Comparison of ENCODE assay signal across 8 cellular contexts in the genomic region with DNA sequence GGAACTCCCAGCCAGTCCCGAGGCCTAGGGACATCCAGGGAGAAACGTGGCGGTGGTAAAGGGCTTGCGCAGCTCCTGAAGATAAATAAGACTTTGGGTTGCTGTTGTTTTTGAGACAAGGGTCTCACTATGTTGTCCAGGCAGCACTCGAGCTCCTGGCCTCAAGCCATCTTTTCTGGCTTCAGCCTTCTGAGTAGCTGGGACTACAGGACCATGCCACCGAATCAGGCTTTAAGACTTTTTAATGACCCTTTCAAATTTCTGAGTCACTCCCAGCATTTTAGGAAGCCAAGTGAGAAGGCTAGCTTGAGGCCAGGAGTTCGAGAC. TPM values are rescaled to one million over a fixed set of nuclear protein-coding genes. Genes with fewer than 3 reads are reported as not detected.
A peak's percentile ranks its signal among the peaks of the same experiment; 100 is the strongest.
DNase-seq lines count a peak whose midpoint lies in the region; FAIRE-seq and TF ChIP-seq lines count a peak whose summit lies in the region.

No MANE protein-coding gene starts in this region.

- H3K27me3 ChIP-seq in CD8-positive, alpha-beta memory T cell (ENCODE audit: insufficient read depth, low read length, poor library complexity, severe bottlenecking): no peaks in the 10 kb centered on the region
- H3K27me3 ChIP-seq in OCI-LY3 (ENCODE audit: low read depth, low read length) (no peaks in the 10 kb centered on the region), endothelial cell of umbilical vein (ENCODE audit: control insufficient read depth in 2 of 2, insufficient read depth in 2 of 2, low read length in 2 of 2) (no peaks in the 10 kb centered on the region)

- H4K20me1 ChIP-seq in OCI-LY3 (ENCODE audit: insufficient read depth, low read length) (no peaks in the 10 kb centered on the region), endothelial cell of umbilical vein (replicated peaks; ENCODE audit: control insufficient read depth, extremely low read depth, insufficient read depth, low read length) (no peaks in the 10 kb centered on the region)

- H3K9me3 Mint-ChIP-seq in CD8-positive, alpha-beta memory T cell: no peaks in the 10 kb centered on the region
- no peaks in the 10 kb centered on the region for H3K9me3 Mint-ChIP-seq in osteocyte (ENCODE audit: unreplicated experiment)

- H3K79me2 ChIP-seq in OCI-LY3 (ENCODE audit: low read length) (peaks cover 14% of the 10 kb centered on the region), endothelial cell of umbilical vein (ENCODE audit: control insufficient read depth, insufficient read depth, low read length) (peaks cover 17% of the 10 kb centered on the region)

- peaks cover 13 to 25% (median 16%) of the 10 kb centered on the region in 3 donors for H3K4me1 Mint-ChIP-seq in CD8-positive, alpha-beta memory T cell
- H3K4me1 Mint-ChIP-seq in osteocyte (ENCODE audit: unreplicated experiment): peaks cover 14% of the 10 kb centered on the region

- H3K4me3 ChIP-seq in CD8-positive, alpha-beta memory T cell (ENCODE audit: low read length): peak overlapping the region; percentile 94
- H3K4me3 ChIP-seq in OCI-LY3 (ENCODE audit: low read length) (peak overlapping the region; percentile 85), endothelial cell of umbilical vein (replicated peaks in 1 of 3; ENCODE audit: insufficient read depth in 1 of 3, low read depth in 1 of 3, low read length in 3 of 3) (peak overlapping the region in 2 of 3 experiments; percentile 66 to 84)

- no peaks in the 10 kb centered on the region for H3K9me1 ChIP-seq in endothelial cell of umbilical vein (replicated peaks; ENCODE audit: control insufficient read depth, extremely low read depth, insufficient read depth, low read length)

- FAIRE-seq in endothelial cell of umbilical vein (lab: Jason Lieb, UNC) (no peak), frontal cortex (lab: Jason Lieb, UNC) (no peak)

- peak overlapping the region; percentile 81 for H3K27ac ChIP-seq in CD8-positive, alpha-beta memory T cell (ENCODE audit: low read depth, low read length)
- no peak overlapping the region for H3K27ac ChIP-seq in OCI-LY3 (ENCODE audit: low read length)
- peak overlapping the region; percentile 1 for H3K27ac ChIP-seq in endothelial cell of umbilical vein (ENCODE audit: insufficient read depth, low read depth, low read length)

- H3K9me3 ChIP-seq in CD8-positive, alpha-beta memory T cell (ENCODE audit: low read length): no peaks in the 10 kb centered on the region
- H3K9me3 ChIP-seq in OCI-LY3 (ENCODE audit: insufficient read depth, low read length): no peaks in the 10 kb centered on the region
- H3K9me3 ChIP-seq in endothelial cell of umbilical vein (replicated peaks; ENCODE audit: control insufficient read depth, insufficient read depth, low read length): no peaks in the 10 kb centered on the region

- dilution Hi-C loops in endothelial cell of umbilical vein (cut with MboI; ENCODE audit: extremely low pct_ligation_motif_present, low sequenced_read_pairs): no loop called here

- no peaks in the 10 kb centered on the region for H3K36me3 ChIP-seq in CD8-positive, alpha-beta memory T cell (ENCODE audit: insufficient read depth, low read length)
- H3K36me3 ChIP-seq in OCI-LY3 (replicated peaks; ENCODE audit: low read depth, low read length): peaks cover 5% of the 10 kb centered on the region
- no peaks in the 10 kb centered on the region for H3K36me3 ChIP-seq in endothelial cell of umbilical vein (ENCODE audit: control insufficient read depth in 2 of 2, extremely low read depth in 1 of 2, insufficient read depth in 2 of 2, low read length in 2 of 2)

- no TSS peak for BruUV-seq in endothelial cell of umbilical vein (replicated peaks; lab: Mats Ljungman, UMichigan)

- DNase-seq in CD8-positive, alpha-beta memory T cell: no peak
- DNase-seq in endothelial cell of umbilical vein (ENCODE audit: low read depth, low spot score) (no peak), osteocyte (ENCODE audit: extremely low spot score, unreplicated experiment) (no peak), NCI-H82 treated with DMSO at 0.1 percent for 48 hours (lab: John Stamatoyannopoulos, UW; ENCODE audit: unreplicated experiment) (no peak), frontal cortex (ENCODE audit: low spot score in 2 of 2) (no peak), NCI-H1105 (lab: John Stamatoyannopoulos, UW) (no peak)
- no peak for DNase-seq in central memory CD4-positive, alpha-beta T cell

- peaks cover 0 to 10% (median 0%) of the 10 kb centered on the region in 3 donors for H3K36me3 Mint-ChIP-seq in CD8-positive, alpha-beta memory T cell
- H3K36me3 Mint-ChIP-seq in osteocyte (ENCODE audit: unreplicated experiment): no peaks in the 10 kb centered on the region

- H2AFZ ChIP-seq in OCI-LY3 (ENCODE audit: low read depth, low read length): peak overlapping the region; percentile 65; the same call in 1 of the 2 replicates
- peak overlapping the region; percentile 63 for H2AFZ ChIP-seq in endothelial cell of umbilical vein (ENCODE audit: low read depth, low read length)

- peak overlapping the region; percentile 74; the same call in 1 of the 2 replicates for H3K9ac ChIP-seq in OCI-LY3 (ENCODE audit: low read length)
- H3K9ac ChIP-seq in endothelial cell of umbilical vein (replicated peaks; ENCODE audit: extremely low read depth, insufficient read depth, low read length): peak overlapping the region; percentile 52

- no peak for TF ChIP-seq POLR2A in endothelial cell of umbilical vein (IDR thresholded peaks at IDR 0.05; ENCODE audit: low read depth, low read length)

- intact Hi-C loops in endothelial cell of umbilical vein (cut with micrococcal nuclease): loop anchor here (5.0 to 10.0 kb wide), 2 partner anchors 143 to 296 kb away; a partner anchor contains a TSS

- TF ChIP-seq CTCF in OCI-LY3 (IDR thresholded peaks at IDR 0.05; ENCODE audit: low read depth, low read length) (no peak), endothelial cell of umbilical vein (IDR thresholded peaks at IDR 0.05; ENCODE audit: extremely low read depth in 1 of 2, insufficient read depth in 1 of 2, low read depth in 1 of 2, low read length in 2 of 2) (no peak), osteocyte (IDR thresholded peaks at IDR 0.05) (no peak)

- peak overlapping the region; percentile 92 to 99 (median 98) for H3K4me3 Mint-ChIP-seq in CD8-positive, alpha-beta memory T cell
- H3K4me3 Mint-ChIP-seq in osteocyte (ENCODE audit: unreplicated experiment): peak overlapping the region; percentile 91

- H3K27ac Mint-ChIP-seq in CD8-positive, alpha-beta memory T cell: peak overlapping the region in 7 of 8 donors; percentile 89 to 98 (median 96)
- peak overlapping the region; percentile 97 for H3K27ac Mint-ChIP-seq in osteocyte (ENCODE audit: unreplicated experiment)

- H3K4me1 ChIP-seq in CD8-positive, alpha-beta memory T cell (ENCODE audit: insufficient read depth, low read length): peaks cover 11% of the 10 kb centered on the region
- H3K4me1 ChIP-seq in OCI-LY3 (ENCODE audit: low read length) (0 out of 2 replicates have a peak, but pooled peaks cover 2% of the 10 kb centered on the region), endothelial cell of umbilical vein (ENCODE audit: control insufficient read depth, extremely low read depth, insufficient read depth, low read length) (peaks cover 4% of the 10 kb centered on the region)

- CTCF ChIA-PET in CD8-positive, alpha-beta memory T cell (lab: Charles Lee): interaction anchor here (1.1 to 2.3 kb wide), 3 partner anchors 10 to 70 kb away, joined by 4 to 8 read pairs (median 5); no protein-coding TSS in a partner anchor
- CTCF ChIA-PET in endothelial cell of umbilical vein (lab: Charles Lee): interaction anchor here (0.9 to 3.0 kb wide), 4 partner anchors 18 to 70 kb away, joined by 3 to 16 read pairs (median 4); no protein-coding TSS in a partner anchor

- POLR2A ChIA-PET in CD8-positive, alpha-beta memory T cell (lab: Charles Lee): interaction anchor here (0.6 to 1.9 kb wide), 3 partner anchors 67 to 1932 kb away, joined by 3 to 11 read pairs (median 4); a partner anchor contains a TSS
- POLR2A ChIA-PET in endothelial cell of umbilical vein (lab: Charles Lee): interaction anchor here (0.9 to 1.2 kb wide), 2 partner anchors 10 to 48 kb away, joined by 3 read pairs; no protein-coding TSS in a partner anchor

- peak overlapping the region; percentile 73 for H3K4me2 ChIP-seq in OCI-LY3 (ENCODE audit: low read length)
- H3K4me2 ChIP-seq in endothelial cell of umbilical vein (ENCODE audit: insufficient read depth, low read length): peak overlapping the region; percentile 81

- no peaks in the 10 kb centered on the region for H3K27me3 Mint-ChIP-seq in CD8-positive, alpha-beta memory T cell
- H3K27me3 Mint-ChIP-seq in osteocyte (ENCODE audit: unreplicated experiment): no peaks in the 10 kb centered on the region

TF ChIP-seq in endothelial cell of umbilical vein, 7 proteins besides CTCF, POLR2A, EP300 and RAD21:
- TF ChIP-seq MYC (IDR thresholded peaks at IDR 0.05; ENCODE audit: low read depth, low read length) (no peak), FOS (IDR thresholded peaks at IDR 0.05; ENCODE audit: borderline replicate concordance, insufficient read depth, low read length) (no peak), GATA2 (IDR thresholded peaks at IDR 0.05; ENCODE audit: insufficient read depth, insufficient read length, low read depth, low read length) (no peak), JUN (IDR thresholded peaks at IDR 0.05; ENCODE audit: borderline replicate concordance, insufficient read depth, insufficient read length, low read depth) (no peak), EZH2 (IDR thresholded peaks at IDR 0.05; ENCODE audit: borderline replicate concordance, low read depth, low read length, severe bottlenecking) (no peak), POLR2AphosphoS5 (IDR thresholded peaks at IDR 0.05; ENCODE audit: insufficient read depth, low read depth, low read length) (no peak)
- TF ChIP-seq, protein P1, sequence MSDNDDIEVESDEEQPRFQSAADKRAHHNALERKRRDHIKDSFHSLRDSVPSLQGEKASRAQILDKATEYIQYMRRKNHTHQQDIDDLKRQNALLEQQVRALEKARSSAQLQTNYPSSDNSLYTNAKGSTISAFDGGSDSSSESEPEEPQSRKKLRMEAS (IDR thresholded peaks at IDR 0.05; ENCODE audit: insufficient read depth, insufficient read length): no peak

RNA-seq across cellular contexts. Expression of a gene that starts 0.7 kb away (rescaled TPM):
- 10 to 100 TPM; 11.6 to 12.7 TPM for total RNA-seq in CD8-positive, alpha-beta memory T cell
- polyA plus RNA-seq in CD8-positive, alpha-beta memory T cell: 5.8 TPM
- 11.4 and 12.3 TPM in 2 replicates for total RNA-seq in endothelial cell of umbilical vein
- 6.6 and 8.5 TPM in 2 replicates for polyA plus RNA-seq in endothelial cell of umbilical vein
- 9.5 and 9.9 TPM in 2 replicates for polyA plus RNA-seq in endothelial cell of umbilical vein (2011; cell fraction: cytosol; rRNA removed)
- 9.1 and 9.3 TPM in 2 replicates for polyA plus RNA-seq in endothelial cell of umbilical vein (2011; cell fraction: nucleus; rRNA removed)
- polyA plus RNA-seq in endothelial cell of umbilical vein (2012): 10.6 and 11.5 TPM in 2 replicates
- 29.7 and 35.8 TPM in 2 replicates for polyA minus RNA-seq in endothelial cell of umbilical vein
- 20.2 TPM for polyA minus RNA-seq in endothelial cell of umbilical vein (2011; cell fraction: cytosol; rRNA and poly(A)+ RNA removed)
- polyA minus RNA-seq in endothelial cell of umbilical vein (2011; cell fraction: nucleus; rRNA and poly(A)+ RNA removed): 11.4 and 13.6 TPM in 2 replicates
- total RNA-seq in osteocyte: 16.5 and 16.9 TPM in 2 replicates
- total RNA-seq in frontal cortex: 45.2 TPM
